23 cellular contexts compared by ENCODE assay signal in the genomic region with DNA sequence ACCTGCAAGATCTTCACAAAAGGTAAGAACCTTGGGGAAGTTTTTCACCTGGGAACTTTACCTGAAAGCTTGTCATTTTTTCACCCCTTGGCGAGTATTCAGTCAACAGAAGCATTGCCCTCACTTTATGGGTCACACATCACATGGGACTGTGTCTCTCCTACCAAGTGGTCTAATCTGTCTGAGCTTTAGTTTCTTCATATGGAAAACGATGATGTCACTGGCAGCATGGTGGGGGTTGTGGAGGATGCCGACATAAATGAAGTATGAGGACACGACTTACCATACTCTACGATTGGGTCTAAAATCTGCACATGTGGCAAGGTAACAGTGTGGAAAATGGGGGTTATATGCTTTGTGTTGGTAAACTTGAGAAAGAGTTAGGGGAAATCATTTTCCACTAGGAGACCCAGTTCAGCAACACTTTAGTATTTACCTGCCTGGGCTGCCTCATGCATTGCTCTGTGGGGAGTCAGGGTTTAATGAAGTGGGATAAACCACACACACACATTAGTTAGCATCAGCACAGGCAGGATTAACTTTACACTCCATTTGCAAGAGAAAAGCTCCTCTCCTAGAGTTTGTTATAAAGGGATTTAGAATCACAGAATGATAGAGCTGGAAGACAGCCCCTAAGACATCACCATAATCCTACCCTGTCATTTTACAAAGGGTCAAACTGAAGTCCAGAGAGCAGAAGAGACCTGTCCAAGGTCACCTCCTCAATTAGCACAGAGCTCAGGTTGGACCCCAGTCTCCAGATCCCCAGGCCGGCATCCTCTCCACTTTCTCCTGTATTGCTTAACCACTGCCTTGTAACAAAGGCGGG. TPM values are rescaled to one million over a fixed set of nuclear protein-coding genes. Genes with fewer than 3 reads are reported as not detected.
"Had no signal": no experiment of that assay in that cellular context is flagged by ENCODE, and none has a peak within 500 bp of the region (broad histone marks: within the 10 kb centered on the region; RNA-seq: fewer than 3 reads in every experiment).

No MANE protein-coding gene starts in this region.

- H3K27ac ChIP-seq: left ventricle myocardium inferior, right atrium auricular region, tibial nerve had no signal

- H3K36me3 Mint-ChIP-seq: activated CD8-positive, alpha-beta memory T cell treated with anti-CD3 and anti-CD28 coated beads, Interleukin-2, amount 10 ng/mL, durations not matched to agents 7 days and 5 days; activated naive CD8-positive, alpha-beta T cell; brain; memory B cell; natural killer cell had no signal

- H3K4me1 Mint-ChIP-seq: activated CD8-positive, alpha-beta memory T cell treated with anti-CD3 and anti-CD28 coated beads, Interleukin-2, amount 10 ng/mL, durations not matched to agents 7 days and 5 days; brain; natural killer cell; T-helper 17 cell had no signal

- H3K27me3 ChIP-seq: right atrium auricular region had no signal

- H3K4me3 ChIP-seq: left ventricle myocardium inferior, right atrium auricular region, tibial nerve had no signal

- H3K4me1 ChIP-seq: left ventricle myocardium inferior, right atrium auricular region, tibial nerve had no signal

- H3K9me3 Mint-ChIP-seq: activated T-cell treated with anti-CD3 and anti-CD28 coated beads, Interleukin-2, amount 50 U/mL, for 24 hours; brain; memory B cell; natural killer cell had no signal

- DNase-seq: activated CD4-positive, alpha-beta T cell treated with anti-CD3 and anti-CD28 coated beads, Interleukin-2, amount 50 U/mL, for 48 hours; activated CD8-positive, alpha-beta memory T cell treated with anti-CD3 and anti-CD28 coated beads, Interleukin-2, amount 10 ng/mL, durations not matched to agents 7 days and 5 days; activated effector memory CD4-positive, alpha-beta T cell treated with anti-CD3 and anti-CD28 coated beads, Interleukin-2, amount 50 U/mL, for 16 hours; activated T-cell treated with anti-CD3 and anti-CD28 coated beads, Interleukin-2, amount 50 U/mL, for 24 hours; amygdala; cerebellar nuclear complex; dermis blood vessel endothelial cell; hypothalamus; left ventricle myocardium inferior; natural killer cell; nucleus accumbens; small intestine; T-helper 17 cell had no signal

- ATAC-seq: activated CD4-positive, CD25-positive, alpha-beta regulatory T cell treated with anti-CD3 and anti-CD28 coated beads, Interleukin-2, amount 50 U/mL, for 24 hours; activated CD8-positive, alpha-beta memory T cell treated with anti-CD3 and anti-CD28 coated beads, Interleukin-2, amount 10 ng/mL, durations not matched to agents 7 days and 5 days; esophagus mucosa; natural killer cell; T-helper 17 cell had no signal

- H3K4me3 Mint-ChIP-seq: activated CD8-positive, alpha-beta memory T cell treated with anti-CD3 and anti-CD28 coated beads, Interleukin-2, amount 10 ng/mL, durations not matched to agents 7 days and 5 days; activated naive CD8-positive, alpha-beta T cell; activated T-cell treated with anti-CD3 and anti-CD28 coated beads, Interleukin-2, amount 50 U/mL, for 24 hours; brain; memory B cell; natural killer cell; T-helper 17 cell had no signal

- H3K9me3 ChIP-seq: left ventricle myocardium inferior, right atrium auricular region, tibial nerve had no signal

- FAIRE-seq: islet of Langerhans, small intestine, TTC549 had no signal

- H3K36me3 ChIP-seq: left ventricle myocardium inferior, right atrium auricular region, tibial nerve had no signal

- H3K27ac Mint-ChIP-seq: activated CD8-positive, alpha-beta memory T cell treated with anti-CD3 and anti-CD28 coated beads, Interleukin-2, amount 10 ng/mL, durations not matched to agents 7 days and 5 days; activated naive CD8-positive, alpha-beta T cell; activated T-cell treated with anti-CD3 and anti-CD28 coated beads, Interleukin-2, amount 50 U/mL, for 24 hours; brain; memory B cell; natural killer cell; T-helper 17 cell had no signal

RNA-seq across cellular contexts. Expression of a gene that starts 19.8 kb away (rescaled TPM):
- total RNA-seq: dermis blood vessel endothelial cell, glomerular endothelial cell, left ventricle myocardium inferior, tibial nerve had no signal
